ENCODE assay signal across 20 cellular contexts in genomic region chrX:80747832-80748231, GRCh38.
A peak's percentile ranks its signal among the peaks of the same experiment; 100 is the strongest.
DNase-seq lines count a peak whose midpoint lies in the region; ATAC-seq and TF ChIP-seq lines count a peak whose summit lies in the region.
"Had no signal": no experiment of that assay in that cellular context is flagged by ENCODE, and none has a peak within 500 bp of the region (broad histone marks: within the 10 kb centered on the region; RNA-seq: fewer than 3 reads in every experiment).

No MANE protein-coding gene starts in this region.

- H3K27me3 Mint-ChIP-seq in activated T-cell treated with anti-CD3 and anti-CD28 coated beads, Interleukin-2, amount 50 U/mL, for 24 hours, result peaks cover 3% of the 10 kb centered on the region
- H3K27me3 Mint-ChIP-seq in activated T-cell treated with anti-CD3 and anti-CD28 coated beads, Interleukin-2, amount 50 U/mL, for 4 hours (ENCODE audit: low read depth), result no peaks in the 10 kb centered on the region
- no peaks in the 10 kb centered on the region for H3K27me3 Mint-ChIP-seq in activated T-helper 17 cell treated with anti-CD3 and anti-CD28 coated beads, Interleukin-2, amount 50 U/mL, for 72 hours
- no peaks in the 10 kb centered on the region for H3K27me3 Mint-ChIP-seq in natural killer cell (ENCODE audit: low read depth in 2 of 2)
- H3K27me3 Mint-ChIP-seq: CD4-positive, CD25-positive, alpha-beta regulatory T cell had no signal

- H3K9me3 ChIP-seq in thyroid gland, result no peaks in the 10 kb centered on the region
- H3K9me3 ChIP-seq: suprapubic skin had no signal

- TF ChIP-seq CTCF in natural killer cell (IDR thresholded peaks at IDR 0.05), result no peak
- no peak for TF ChIP-seq CTCF in thyroid gland (IDR thresholded peaks at IDR 0.05)
- no peak for TF ChIP-seq CTCF in GM20000 (IDR thresholded peaks at IDR 0.05; ENCODE audit: extremely low read depth, missing control alignments)

- DNase-seq in activated T-cell treated with anti-CD3 and anti-CD28 coated beads, Interleukin-2, amount 50 U/mL, for 24 hours, result no peak
- DNase-seq in activated T-cell treated with anti-CD3 and anti-CD28 coated beads, Interleukin-2, amount 50 U/mL, for 4 hours, result no peak
- DNase-seq in natural killer cell, result no peak
- DNase-seq in thyroid gland, result no peak
- no peak for DNase-seq in GM20000 (ENCODE audit: low spot score)
- no peak for DNase-seq in LoVo (ENCODE audit: low spot score)
- DNase-seq: amygdala; effector CD4-positive, alpha-beta T cell; esophagus squamous epithelium; Kasumi-1; left ventricle myocardium inferior; NCI-H1105 treated with DMSO at 0.1 percent for 48 hours; NCI-H2081 treated with DMSO at 0.1 percent for 48 hours; NCI-H524 treated with DMSO at 0.1 percent for 48 hours; spleen had no signal

- no peaks in the 10 kb centered on the region for H3K27me3 ChIP-seq in thyroid gland
- H3K27me3 ChIP-seq: esophagus squamous epithelium, spleen, suprapubic skin, vagina had no signal

- H3K4me1 Mint-ChIP-seq in activated T-cell treated with anti-CD3 and anti-CD28 coated beads, Interleukin-2, amount 50 U/mL, for 24 hours (ENCODE audit: low read depth), result peaks cover 16% of the 10 kb centered on the region
- H3K4me1 Mint-ChIP-seq in activated T-cell treated with anti-CD3 and anti-CD28 coated beads, Interleukin-2, amount 50 U/mL, for 4 hours (ENCODE audit: low read depth), result peaks cover 11% of the 10 kb centered on the region
- peaks cover 5% of the 10 kb centered on the region for H3K4me1 Mint-ChIP-seq in activated T-helper 17 cell treated with anti-CD3 and anti-CD28 coated beads, Interleukin-2, amount 50 U/mL, for 72 hours
- peaks cover 18 to 23% of the 10 kb centered on the region in 2 donors for H3K4me1 Mint-ChIP-seq in natural killer cell

- H3K9me3 Mint-ChIP-seq in activated T-cell treated with anti-CD3 and anti-CD28 coated beads, Interleukin-2, amount 50 U/mL, for 24 hours, result peaks cover 3% of the 10 kb centered on the region
- H3K9me3 Mint-ChIP-seq in activated T-cell treated with anti-CD3 and anti-CD28 coated beads, Interleukin-2, amount 50 U/mL, for 4 hours, result peaks cover 4% of the 10 kb centered on the region
- no peaks in the 10 kb centered on the region for H3K9me3 Mint-ChIP-seq in activated T-helper 17 cell treated with anti-CD3 and anti-CD28 coated beads, Interleukin-2, amount 50 U/mL, for 72 hours
- no peaks in the 10 kb centered on the region for H3K9me3 Mint-ChIP-seq in natural killer cell

- intact Hi-C loops in natural killer cell (cut with micrococcal nuclease), result no loop called here
- intact Hi-C loops in thyroid gland (cut with DNase I), result no loop called here

- no peak overlapping the region for H3K4me3 Mint-ChIP-seq in activated T-cell treated with anti-CD3 and anti-CD28 coated beads, Interleukin-2, amount 50 U/mL, for 24 hours
- H3K4me3 Mint-ChIP-seq in activated T-cell treated with anti-CD3 and anti-CD28 coated beads, Interleukin-2, amount 50 U/mL, for 4 hours, result no peak overlapping the region
- H3K4me3 Mint-ChIP-seq in activated T-helper 17 cell treated with anti-CD3 and anti-CD28 coated beads, Interleukin-2, amount 50 U/mL, for 72 hours, result no peak overlapping the region
- H3K4me3 Mint-ChIP-seq in natural killer cell, result no peak overlapping the region

- H3K4me3 ChIP-seq in thyroid gland (replicated peaks in 1 of 3), result no peak overlapping the region
- H3K4me3 ChIP-seq: esophagus squamous epithelium, left ventricle myocardium inferior, spleen, suprapubic skin, vagina had no signal

- no peak overlapping the region for H3K27ac ChIP-seq in thyroid gland
- H3K27ac ChIP-seq: esophagus squamous epithelium, left ventricle myocardium inferior, spleen, suprapubic skin, vagina had no signal

- TF ChIP-seq POLR2A in thyroid gland (IDR thresholded peaks at IDR 0.05), result no peak

- H3K36me3 ChIP-seq in thyroid gland, result no peaks in the 10 kb centered on the region
- H3K36me3 ChIP-seq: suprapubic skin had no signal

- H3K36me3 Mint-ChIP-seq in activated T-cell treated with anti-CD3 and anti-CD28 coated beads, Interleukin-2, amount 50 U/mL, for 24 hours (ENCODE audit: low read depth), result peaks cover 50% of the 10 kb centered on the region
- peaks cover 30% of the 10 kb centered on the region for H3K36me3 Mint-ChIP-seq in activated T-cell treated with anti-CD3 and anti-CD28 coated beads, Interleukin-2, amount 50 U/mL, for 4 hours (ENCODE audit: insufficient read depth)
- peaks cover 75% of the 10 kb centered on the region for H3K36me3 Mint-ChIP-seq in activated T-helper 17 cell treated with anti-CD3 and anti-CD28 coated beads, Interleukin-2, amount 50 U/mL, for 72 hours (ENCODE audit: low read depth)
- H3K36me3 Mint-ChIP-seq in natural killer cell, result no peaks in the 10 kb centered on the region

- H3K27ac Mint-ChIP-seq in activated T-cell treated with anti-CD3 and anti-CD28 coated beads, Interleukin-2, amount 50 U/mL, for 24 hours, result peak overlapping the region; percentile 27
- no peak overlapping the region for H3K27ac Mint-ChIP-seq in activated T-helper 17 cell treated with anti-CD3 and anti-CD28 coated beads, Interleukin-2, amount 50 U/mL, for 72 hours
- peak overlapping the region; percentile 9 to 60 for H3K27ac Mint-ChIP-seq in natural killer cell

- no peaks in the 10 kb centered on the region for H3K4me1 ChIP-seq in thyroid gland
- H3K4me1 ChIP-seq: esophagus squamous epithelium, left ventricle myocardium inferior, spleen, suprapubic skin, vagina had no signal

- no peak for ATAC-seq in activated T-cell treated with anti-CD3 and anti-CD28 coated beads, Interleukin-2, amount 50 U/mL, for 4 hours
- peak; percentile 56 for ATAC-seq in GM21619 (IDR thresholded peaks at IDR 0.05; ENCODE audit: unreplicated experiment)
- peak; percentile 77 for ATAC-seq in activated T-helper 17 cell treated with anti-CD3 and anti-CD28 coated beads, Interleukin-2, amount 50 U/mL, for 72 hours (replicated peaks)
- peak in 1 of 3 donors; percentile 18 for ATAC-seq in natural killer cell

- 85 to 98% methylated on average over 4 of the region's 4 CpGs for WGBS in thyroid gland, 2 donors

Comparison
In these comparisons a context has a peak if more than half of its experiments do, and no peak if none do; other contexts are left out.
1. ATAC-seq: peak in GM21619 (single experiment) and activated T-helper 17 cell treated with anti-CD3 and anti-CD28 coated beads, Interleukin-2, amount 50 U/mL, for 72 hours (single experiment); none in activated T-cell treated with anti-CD3 and anti-CD28 coated beads, Interleukin-2, amount 50 U/mL, for 4 hours (0 of 2).